Comparison of ENCODE assay signal across 35 cellular contexts in genomic region chr2:25446122-25446521, GRCh38.
"Had no signal": no experiment of that assay in that cellular context is flagged by ENCODE, and none has a peak within 500 bp of the region (broad histone marks: within the 10 kb centered on the region; RNA-seq: fewer than 3 reads in every experiment).

No MANE protein-coding gene starts in this region.

- H3K27me3 Mint-ChIP-seq: activated CD8-positive, alpha-beta T cell treated with anti-CD3 and anti-CD28 coated beads for 36 hours; activated naive CD4-positive, alpha-beta T cell treated with anti-CD3 and anti-CD28 coated beads, Interleukin-2, amount 50 U/mL, for 24 hours; T-cell had no signal

- H3K4me3 Mint-ChIP-seq: activated CD8-positive, alpha-beta T cell treated with anti-CD3 and anti-CD28 coated beads for 36 hours; activated naive CD4-positive, alpha-beta T cell treated with anti-CD3 and anti-CD28 coated beads, Interleukin-2, amount 50 U/mL, for 24 hours; T-cell had no signal

- H3K9me3 Mint-ChIP-seq: activated CD8-positive, alpha-beta T cell treated with anti-CD3 and anti-CD28 coated beads for 36 hours; activated naive CD4-positive, alpha-beta T cell treated with anti-CD3 and anti-CD28 coated beads, Interleukin-2, amount 50 U/mL, for 24 hours; activated T-helper 2 cell treated with anti-CD3 and anti-CD28 coated beads, Interferon-gamma antibody, Interleukin-2, Interleukin-4, amounts not matched to agents 10 μg/mL and 5 μg/mL and 100 μg/mL, durations not matched to agents 14 hours and 24 hours and 36 hours; T-cell had no signal

- H3K36me3 ChIP-seq: adrenal gland, breast epithelium, MG63, Peyer's patch had no signal

- H3K27ac Mint-ChIP-seq: activated CD8-positive, alpha-beta T cell treated with anti-CD3 and anti-CD28 coated beads for 36 hours; activated naive CD4-positive, alpha-beta T cell treated with anti-CD3 and anti-CD28 coated beads, Interleukin-2, amount 50 U/mL, for 24 hours; activated T-helper 2 cell treated with anti-CD3 and anti-CD28 coated beads, Interferon-gamma antibody, Interleukin-2, Interleukin-4, amounts not matched to agents 10 μg/mL and 5 μg/mL and 100 μg/mL, durations not matched to agents 14 hours and 24 hours and 36 hours; T-cell had no signal

- H3K9me3 ChIP-seq: adrenal gland, body of pancreas, breast epithelium, MG63, Peyer's patch had no signal

- H3K27ac ChIP-seq: adrenal gland, body of pancreas, breast epithelium, Peyer's patch, VCaP had no signal

- H3K27me3 ChIP-seq: adrenal gland, body of pancreas, breast epithelium, MG63, Peyer's patch had no signal

- H3K4me1 ChIP-seq: adrenal gland, breast epithelium, Peyer's patch had no signal

- DNase-seq: activated CD4-positive, alpha-beta T cell treated with anti-CD3 and anti-CD28 coated beads for 1 hour; activated CD4-positive, alpha-beta T cell treated with anti-CD3 and anti-CD28 coated beads for 48 hours; activated CD4-positive, CD25-positive, alpha-beta regulatory T cell; activated CD8-positive, alpha-beta T cell treated with anti-CD3 and anti-CD28 coated beads for 36 hours; activated gamma-delta T cell; activated naive CD4-positive, alpha-beta T cell treated with Interleukin-2 at 50 U/mL for 16 hours; activated T-cell treated with anti-CD3 and anti-CD28 coated beads, Interleukin-2, amount 50 U/mL, for 1 hour; adrenal gland; body of pancreas; cerebellar nuclear complex; Kasumi-1; MG63; NCI-H1048; NCI-H1105 treated with DMSO at 0.1 percent for 48 hours; NCI-H1436; NCI-H1694; NCI-H1930; NCI-H2081 treated with DMSO at 0.1 percent for 48 hours; NCI-H510A; NCI-H526; NCI-H748 treated with DMSO at 0.1 percent for 48 hours; NK-92 treated with Interleukin-12 subunit alpha and Interleukin-12 subunit beta, amount 100 ng/mL, for 24 hours; PC-3; Peyer's patch; RPMI8226; SHP77 treated with DMSO at 0.1 percent for 48 hours; T-cell; T-helper 2 cell; T-helper 9 cell had no signal

- H3K4me3 ChIP-seq: adrenal gland, body of pancreas, breast epithelium, MG63, Peyer's patch had no signal

- ATAC-seq: activated CD8-positive, alpha-beta T cell treated with anti-CD3 and anti-CD28 coated beads for 36 hours; body of pancreas; PC-3; SK-N-SH treated with all-trans-retinoic acid at 6 μM for 48 hours; T-cell had no signal

- H3K4me1 Mint-ChIP-seq: activated naive CD4-positive, alpha-beta T cell treated with anti-CD3 and anti-CD28 coated beads, Interleukin-2, amount 50 U/mL, for 24 hours; T-cell had no signal

- FAIRE-seq: astrocyte had no signal
